Comparison of ENCODE assay signal across 7 cellular contexts in genomic region chr22:38815844-38816243, GRCh38.
"Had no signal": no experiment of that assay in that cellular context is flagged by ENCODE, and none has a peak within 500 bp of the region (broad histone marks: within the 10 kb centered on the region; RNA-seq: fewer than 3 reads in every experiment).

No MANE protein-coding gene starts in this region.

- H3K4me2 ChIP-seq: KMS-11 had no signal

- H3K9ac ChIP-seq: KMS-11 had no signal

- FAIRE-seq: HTR-8/SVneo had no signal

- DNase-seq: GOT3, H9, HCEC 1CT, Karpas-422, KBM-7 had no signal

- H3K27ac ChIP-seq: KMS-11 had no signal
